In genomic region chr15:72468103-72468502, GRCh38 we compare ENCODE assay signal across 11 cellular contexts.
"Had no signal": no experiment of that assay in that cellular context is flagged by ENCODE, and none has a peak within 500 bp of the region (broad histone marks: within the 10 kb centered on the region; RNA-seq: fewer than 3 reads in every experiment).

No MANE protein-coding gene starts in this region.

- H3K27ac Mint-ChIP-seq: GM23338, HFFc6 had no signal

- DNase-seq: GM23248, GOT3, H7, H9, HCEC 1CT, HFFc6 had no signal

- H3K4me3 ChIP-seq: GM23248, GM23338, HAP-1 had no signal

- FAIRE-seq: H1, H54 had no signal

- H3K36me3 ChIP-seq: HAP-1 had no signal

- H3K9me3 ChIP-seq: HAP-1 had no signal

- ATAC-seq: GM23338, HCT116 had no signal

- H3K9ac ChIP-seq: GM23248 had no signal

- H3K4me3 Mint-ChIP-seq: GM23338, H9, HFFc6 had no signal

- H3K4me2 ChIP-seq: GM23338 had no signal

- H3K9me3 Mint-ChIP-seq: GM23338, H9, HFFc6 had no signal

- H2AFZ ChIP-seq: GM23248, GM23338 had no signal

- H3K27ac ChIP-seq: GM23248 had no signal
